ENCODE assay signal across 9 cellular contexts in genomic region chr2:20516646-20517341, GRCh38.
A peak's percentile ranks its signal among the peaks of the same experiment; 100 is the strongest.
DNase-seq lines count a peak whose midpoint lies in the region; ATAC-seq and TF ChIP-seq lines count a peak whose summit lies in the region.
"Had no signal": no experiment of that assay in that cellular context is flagged by ENCODE, and none has a peak within 500 bp of the region (broad histone marks: within the 10 kb centered on the region; RNA-seq: fewer than 3 reads in every experiment).

No MANE protein-coding gene starts in this region.

- H3K9ac ChIP-seq in fibroblast of lung (ENCODE audit: insufficient read depth, low read length): no peak overlapping the region

- H3K27me3 Mint-ChIP-seq in activated CD4-positive, alpha-beta memory T cell treated with anti-CD3 and anti-CD28 coated beads, Interleukin-2, amount 10 ng/mL, durations not matched to agents 7 days and 5 days: no peaks in the 10 kb centered on the region
- peaks cover 2% of the 10 kb centered on the region for H3K27me3 Mint-ChIP-seq in activated CD4-positive, alpha-beta memory T cell treated with anti-CD3 and anti-CD28 coated beads for 36 hours

- H3K36me3 ChIP-seq in fibroblast of lung (ENCODE audit: control insufficient read depth, insufficient read depth, low read length): no peaks in the 10 kb centered on the region

- H3K27ac Mint-ChIP-seq in activated CD4-positive, alpha-beta memory T cell treated with anti-CD3 and anti-CD28 coated beads, Interleukin-2, amount 10 ng/mL, durations not matched to agents 7 days and 5 days: peak overlapping the region; percentile 2
- H3K27ac Mint-ChIP-seq in activated CD4-positive, alpha-beta memory T cell treated with anti-CD3 and anti-CD28 coated beads for 36 hours: no peak overlapping the region
- H3K27ac Mint-ChIP-seq in stimulated activated effector memory CD8-positive, alpha-beta T cell treated with anti-CD3 and anti-CD28 coated beads, Interleukin-12 subunit alpha, Interleukin-12 subunit beta, amount 100 ng/mL, for 72 hours: no peak overlapping the region

- intact Hi-C loops in activated CD4-positive, alpha-beta memory T cell treated with anti-CD3 and anti-CD28 coated beads for 36 hours (cut with micrococcal nuclease): no loop called here

- ATAC-seq in HG03135 (IDR thresholded peaks at IDR 0.05; ENCODE audit: unreplicated experiment): peak; percentile 87
- ATAC-seq in stimulated activated effector memory CD8-positive, alpha-beta T cell treated with anti-CD3 and anti-CD28 coated beads, Interleukin-12 subunit alpha, Interleukin-12 subunit beta, amount 100 ng/mL, for 72 hours: peak; percentile 43
- ATAC-seq: Panc1 had no signal

- H3K4me1 ChIP-seq in fibroblast of lung (ENCODE audit: control insufficient read depth, extremely low read depth, insufficient read depth, low read length): peaks cover 13% of the 10 kb centered on the region

- peaks cover 17% of the 10 kb centered on the region for H3K4me1 Mint-ChIP-seq in activated CD4-positive, alpha-beta memory T cell treated with anti-CD3 and anti-CD28 coated beads, Interleukin-2, amount 10 ng/mL, durations not matched to agents 7 days and 5 days
- peaks cover 6% of the 10 kb centered on the region for H3K4me1 Mint-ChIP-seq in activated CD4-positive, alpha-beta memory T cell treated with anti-CD3 and anti-CD28 coated beads for 36 hours (ENCODE audit: low read depth)
- peaks cover 25% of the 10 kb centered on the region for H3K4me1 Mint-ChIP-seq in stimulated activated effector memory CD8-positive, alpha-beta T cell treated with anti-CD3 and anti-CD28 coated beads, Interleukin-12 subunit alpha, Interleukin-12 subunit beta, amount 100 ng/mL, for 72 hours

- no peak for DNase-seq in activated CD4-positive, alpha-beta memory T cell treated with anti-CD3 and anti-CD28 coated beads, Interleukin-2, amount 10 ng/mL, durations not matched to agents 7 days and 5 days
- no peak for DNase-seq in activated CD4-positive, alpha-beta memory T cell treated with anti-CD3 and anti-CD28 coated beads for 36 hours
- DNase-seq in fibroblast of lung (ENCODE audit: low read depth in 2 of 2) (peak; percentile 50 to 67), T1000 (lab: John Stamatoyannopoulos, UW) (no peak), HCEC 1CT (no peak), NCI-H1930 (lab: John Stamatoyannopoulos, UW) (no peak)
- no peak for DNase-seq in stimulated activated effector memory CD8-positive, alpha-beta T cell treated with anti-CD3 and anti-CD28 coated beads, Interleukin-12 subunit alpha, Interleukin-12 subunit beta, amount 100 ng/mL, for 72 hours (ENCODE audit: low spot score in 2 of 2)

- no peaks in the 10 kb centered on the region for H3K79me2 ChIP-seq in fibroblast of lung (ENCODE audit: control insufficient read depth, insufficient read depth, low read length)

- no peak overlapping the region for H3K4me3 ChIP-seq in fibroblast of lung (replicated peaks in 1 of 4; ENCODE audit: control extremely low read depth in 1 of 4, insufficient read depth in 1 of 4, low read depth in 3 of 4, low read length in 4 of 4)

- H3K4me2 ChIP-seq in fibroblast of lung (ENCODE audit: extremely low read depth, insufficient read depth, low read length): no peak overlapping the region

- no peak overlapping the region for H3K4me3 Mint-ChIP-seq in activated CD4-positive, alpha-beta memory T cell treated with anti-CD3 and anti-CD28 coated beads, Interleukin-2, amount 10 ng/mL, durations not matched to agents 7 days and 5 days
- no peak overlapping the region for H3K4me3 Mint-ChIP-seq in activated CD4-positive, alpha-beta memory T cell treated with anti-CD3 and anti-CD28 coated beads for 36 hours
- H3K4me3 Mint-ChIP-seq in stimulated activated effector memory CD8-positive, alpha-beta T cell treated with anti-CD3 and anti-CD28 coated beads, Interleukin-12 subunit alpha, Interleukin-12 subunit beta, amount 100 ng/mL, for 72 hours: no peak overlapping the region

- CTCF ChIA-PET in activated CD4-positive, alpha-beta memory T cell treated with anti-CD3 and anti-CD28 coated beads, Interleukin-2, amount 10 ng/mL, durations not matched to agents 7 days and 5 days (lab: Charles Lee): no interaction called here
- CTCF ChIA-PET in activated CD4-positive, alpha-beta memory T cell treated with anti-CD3 and anti-CD28 coated beads for 36 hours (lab: Charles Lee): interaction anchor here (1.2 kb wide), 1 partner anchor 105 kb away, joined by 3 read pairs; no protein-coding TSS in a partner anchor

- H4K20me1 ChIP-seq in fibroblast of lung (ENCODE audit: control insufficient read depth, extremely low read depth, insufficient read depth, low read length): no peaks in the 10 kb centered on the region

- peaks cover 3% of the 10 kb centered on the region for H3K36me3 Mint-ChIP-seq in activated CD4-positive, alpha-beta memory T cell treated with anti-CD3 and anti-CD28 coated beads, Interleukin-2, amount 10 ng/mL, durations not matched to agents 7 days and 5 days (ENCODE audit: low read depth)
- no peaks in the 10 kb centered on the region for H3K36me3 Mint-ChIP-seq in activated CD4-positive, alpha-beta memory T cell treated with anti-CD3 and anti-CD28 coated beads for 36 hours
- no peaks in the 10 kb centered on the region for H3K36me3 Mint-ChIP-seq in stimulated activated effector memory CD8-positive, alpha-beta T cell treated with anti-CD3 and anti-CD28 coated beads, Interleukin-12 subunit alpha, Interleukin-12 subunit beta, amount 100 ng/mL, for 72 hours

- H3K27me3 ChIP-seq in fibroblast of lung (ENCODE audit: control insufficient read depth, insufficient read depth, low read length): peaks cover 3% of the 10 kb centered on the region

- H3K9me3 Mint-ChIP-seq in activated CD4-positive, alpha-beta memory T cell treated with anti-CD3 and anti-CD28 coated beads, Interleukin-2, amount 10 ng/mL, durations not matched to agents 7 days and 5 days: peaks cover 6% of the 10 kb centered on the region
- H3K9me3 Mint-ChIP-seq in activated CD4-positive, alpha-beta memory T cell treated with anti-CD3 and anti-CD28 coated beads for 36 hours: peaks cover 5% of the 10 kb centered on the region
- H3K9me3 Mint-ChIP-seq in stimulated activated effector memory CD8-positive, alpha-beta T cell treated with anti-CD3 and anti-CD28 coated beads, Interleukin-12 subunit alpha, Interleukin-12 subunit beta, amount 100 ng/mL, for 72 hours: peaks cover 3% of the 10 kb centered on the region

- H3K27ac ChIP-seq in fibroblast of lung (ENCODE audit: insufficient read depth, low read length): no peak overlapping the region

- no peaks in the 10 kb centered on the region for H3K9me3 ChIP-seq in fibroblast of lung (ENCODE audit: control insufficient read depth, insufficient read depth, low read depth, low read length)

- no peak overlapping the region for H2AFZ ChIP-seq in fibroblast of lung (ENCODE audit: low read length)

- POLR2A ChIA-PET in activated CD4-positive, alpha-beta memory T cell treated with anti-CD3 and anti-CD28 coated beads, Interleukin-2, amount 10 ng/mL, durations not matched to agents 7 days and 5 days (lab: Charles Lee): interaction anchor here (1.0 kb wide), 1 partner anchor 92 kb away, joined by 3 read pairs; no protein-coding TSS in a partner anchor
- POLR2A ChIA-PET in activated CD4-positive, alpha-beta memory T cell treated with anti-CD3 and anti-CD28 coated beads for 36 hours (lab: Charles Lee): no interaction called here

- no peak for TF ChIP-seq CTCF in fibroblast of lung (conservative IDR thresholded peaks at IDR 0.05 in 1 of 2, IDR thresholded peaks at IDR 0.05 in 1 of 2; ENCODE audit: low read depth in 1 of 2, low read length in 2 of 2)

Comparison
In these comparisons a context has a peak if more than half of its experiments do, and no peak if none do; other contexts are left out.
1. DNase-seq: peak in fibroblast of lung (2 of 2); none in activated CD4-positive, alpha-beta memory T cell treated with anti-CD3 and anti-CD28 coated beads, Interleukin-2, amount 10 ng/mL, durations not matched to agents 7 days and 5 days (single experiment), activated CD4-positive, alpha-beta memory T cell treated with anti-CD3 and anti-CD28 coated beads for 36 hours (single experiment), stimulated activated effector memory CD8-positive, alpha-beta T cell treated with anti-CD3 and anti-CD28 coated beads, Interleukin-12 subunit alpha, Interleukin-12 subunit beta, amount 100 ng/mL, for 72 hours (0 of 2), T1000 (single experiment), HCEC 1CT (single experiment) and NCI-H1930 (0 of 2).